ENCODE assay signal across 22 cellular contexts in the genomic region with DNA sequence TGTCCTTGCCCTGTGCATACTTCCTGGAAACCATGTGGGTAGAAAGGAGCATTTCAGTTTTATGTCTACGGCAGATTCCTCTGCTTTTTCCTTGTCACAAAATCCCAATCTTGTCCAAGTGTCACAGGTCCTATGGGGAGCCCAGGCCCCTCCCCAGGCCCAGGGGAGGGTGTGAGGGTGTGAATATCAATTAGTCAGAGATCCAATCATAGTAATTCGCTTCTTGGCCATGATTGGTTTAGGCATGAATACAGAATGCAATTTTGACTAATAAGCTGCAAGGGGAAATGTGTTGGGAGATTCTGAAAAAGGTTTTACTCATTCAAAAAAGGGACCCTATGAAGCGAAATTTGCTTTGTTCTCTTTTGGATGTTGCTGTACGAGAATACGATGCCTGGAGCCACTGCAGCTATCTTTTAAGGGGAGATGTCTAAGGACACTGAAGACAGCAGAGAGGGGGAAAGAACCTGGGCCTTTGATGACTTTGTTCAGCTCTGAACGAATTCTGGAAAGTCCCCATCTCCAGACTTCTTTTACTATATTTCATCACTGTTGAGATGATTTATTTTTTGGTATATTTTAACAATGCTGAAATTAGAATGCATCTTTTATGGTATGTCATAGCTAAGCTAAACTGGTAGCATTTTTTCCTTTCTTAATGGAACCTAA. TPM values are rescaled to one million over a fixed set of nuclear protein-coding genes. Genes with fewer than 3 reads are reported as not detected.
DNase-seq lines count a peak whose midpoint lies in the region; ATAC-seq and TF ChIP-seq lines count a peak whose summit lies in the region.
"Had no signal": no experiment of that assay in that cellular context is flagged by ENCODE, and none has a peak within 500 bp of the region (broad histone marks: within the 10 kb centered on the region; RNA-seq: fewer than 3 reads in every experiment).

No MANE protein-coding gene starts in this region.

- peak overlapping the region; percentile 13 for H3K27ac Mint-ChIP-seq in activated T-cell treated with anti-CD3 and anti-CD28 coated beads, Interleukin-2, amount 50 U/mL, for 72 hours
- no peak overlapping the region for H3K27ac Mint-ChIP-seq in CD8-positive, alpha-beta T cell
- H3K27ac Mint-ChIP-seq in chondrocyte (ENCODE audit: unreplicated experiment): peak overlapping the region; percentile 73

- no peaks in the 10 kb centered on the region for H3K9me3 ChIP-seq in CD8-positive, alpha-beta T cell (ENCODE audit: low read length)
- H3K9me3 ChIP-seq in sigmoid colon: no peaks in the 10 kb centered on the region
- H3K9me3 ChIP-seq: A549; BLaER1 treated with 17β-estradiol and CSF1 and Interleukin-3, amounts not matched to agents 10 nM and 100 nM; MG63 had no signal

- WGBS in sigmoid colon, 2 donors: 80 to 87% methylated on average over 6 of the region's 6 CpGs

- no peaks in the 10 kb centered on the region for H3K36me3 ChIP-seq in CD8-positive, alpha-beta T cell (ENCODE audit: insufficient read depth, low read length)
- H3K36me3 ChIP-seq in sigmoid colon: no peaks in the 10 kb centered on the region
- H3K36me3 ChIP-seq: BLaER1 treated with 17β-estradiol and CSF1 and Interleukin-3, amounts not matched to agents 10 nM and 100 nM; MG63 had no signal

- no peak for TF ChIP-seq CTCF in CD8-positive, alpha-beta T cell (IDR thresholded peaks at IDR 0.05)
- TF ChIP-seq CTCF in chondrocyte (IDR thresholded peaks at IDR 0.05): no peak
- TF ChIP-seq CTCF in sigmoid colon (IDR thresholded peaks at IDR 0.05): no peak
- no peak for TF ChIP-seq CTCF in foreskin keratinocyte (conservative IDR thresholded peaks at IDR 0.05)

- peaks cover 7% of the 10 kb centered on the region for H3K27me3 Mint-ChIP-seq in activated T-cell treated with anti-CD3 and anti-CD28 coated beads, Interleukin-2, amount 50 U/mL, for 72 hours (ENCODE audit: low read depth)
- no peaks in the 10 kb centered on the region for H3K27me3 Mint-ChIP-seq in CD8-positive, alpha-beta T cell (ENCODE audit: low read depth)
- H3K27me3 Mint-ChIP-seq in chondrocyte (ENCODE audit: low read depth): no peaks in the 10 kb centered on the region

- POLR2A ChIA-PET in CD8-positive, alpha-beta T cell (lab: Charles Lee): interaction anchor here (1.2 kb wide), 1 partner anchor 12 kb away, joined by 3 read pairs; no protein-coding TSS in a partner anchor

- CTCF ChIA-PET in CD8-positive, alpha-beta T cell (lab: Charles Lee): interaction anchor here (0.6 to 3.0 kb wide), 6 partner anchors 12 to 1054 kb away, joined by 3 to 13 read pairs (median 3); no protein-coding TSS in a partner anchor

- peaks cover 51% of the 10 kb centered on the region for H3K4me1 Mint-ChIP-seq in activated T-cell treated with anti-CD3 and anti-CD28 coated beads, Interleukin-2, amount 50 U/mL, for 72 hours (ENCODE audit: low read depth)
- H3K4me1 Mint-ChIP-seq in CD8-positive, alpha-beta T cell (ENCODE audit: low read depth): peaks cover 31% of the 10 kb centered on the region
- peaks cover 100% of the 10 kb centered on the region for H3K4me1 Mint-ChIP-seq in chondrocyte (ENCODE audit: low read depth)

- no peaks in the 10 kb centered on the region for H3K36me3 Mint-ChIP-seq in activated T-cell treated with anti-CD3 and anti-CD28 coated beads, Interleukin-2, amount 50 U/mL, for 72 hours (ENCODE audit: insufficient read depth in 2 of 2)
- H3K36me3 Mint-ChIP-seq in CD8-positive, alpha-beta T cell: no peaks in the 10 kb centered on the region
- peaks cover 21% of the 10 kb centered on the region for H3K36me3 Mint-ChIP-seq in chondrocyte (ENCODE audit: low read depth)

- no peaks in the 10 kb centered on the region for H3K9me3 Mint-ChIP-seq in activated T-cell treated with anti-CD3 and anti-CD28 coated beads, Interleukin-2, amount 50 U/mL, for 72 hours
- H3K9me3 Mint-ChIP-seq in CD8-positive, alpha-beta T cell: no peaks in the 10 kb centered on the region
- H3K9me3 Mint-ChIP-seq in chondrocyte (ENCODE audit: low read depth): no peaks in the 10 kb centered on the region

- TF ChIP-seq POLR2A in sigmoid colon (IDR thresholded peaks at IDR 0.05): no peak

- ATAC-seq in activated T-cell treated with anti-CD3 and anti-CD28 coated beads, Interleukin-2, amount 50 U/mL, for 72 hours (replicated peaks in 1 of 2): peak; percentile 32 to 43
- peak; percentile 68 for ATAC-seq in CD8-positive, alpha-beta T cell
- ATAC-seq in foreskin keratinocyte (no peak), HG02588 (IDR thresholded peaks at IDR 0.05; ENCODE audit: unreplicated experiment) (no peak)
- ATAC-seq: A549, PC-3 had no signal

- no peak for TF ChIP-seq EP300 in sigmoid colon (IDR thresholded peaks at IDR 0.05)

- peak overlapping the region in 1 of 2 donors; percentile 26 for H3K4me3 Mint-ChIP-seq in activated T-cell treated with anti-CD3 and anti-CD28 coated beads, Interleukin-2, amount 50 U/mL, for 72 hours
- no peak overlapping the region for H3K4me3 Mint-ChIP-seq in CD8-positive, alpha-beta T cell
- no peak overlapping the region for H3K4me3 Mint-ChIP-seq in chondrocyte (ENCODE audit: unreplicated experiment)

- peaks cover 10% of the 10 kb centered on the region for H3K4me1 ChIP-seq in CD8-positive, alpha-beta T cell (ENCODE audit: insufficient read depth, low read length)
- peaks cover 0 to 93% (median 91%) of the 10 kb centered on the region in 4 donors for H3K4me1 ChIP-seq in sigmoid colon
- peaks cover 8% of the 10 kb centered on the region for H3K4me1 ChIP-seq in foreskin keratinocyte
- H3K4me1 ChIP-seq: A549 had no signal

- H3K4me3 ChIP-seq in CD8-positive, alpha-beta T cell (ENCODE audit: low read depth, low read length): no peak overlapping the region
- no peak overlapping the region for H3K4me3 ChIP-seq in sigmoid colon
- H3K4me3 ChIP-seq: A549; BLaER1 treated with 17β-estradiol and CSF1 and Interleukin-3, amounts not matched to agents 10 nM and 100 nM; MG63 had no signal

- H3K27me3 ChIP-seq in CD8-positive, alpha-beta T cell (ENCODE audit: insufficient read depth, low read length): no peaks in the 10 kb centered on the region
- no peaks in the 10 kb centered on the region for H3K27me3 ChIP-seq in sigmoid colon
- no peaks in the 10 kb centered on the region for H3K27me3 ChIP-seq in foreskin keratinocyte
- H3K27me3 ChIP-seq: BLaER1 treated with 17β-estradiol and CSF1 and Interleukin-3, amounts not matched to agents 10 nM and 100 nM; MG63 had no signal

- H3K27ac ChIP-seq in CD8-positive, alpha-beta T cell (ENCODE audit: low read depth, low read length): no peak overlapping the region
- H3K27ac ChIP-seq in sigmoid colon (peak overlapping the region; percentile 72 to 87 (median 79)), foreskin keratinocyte (no peak overlapping the region)
- H3K27ac ChIP-seq: A549; BLaER1 treated with 17β-estradiol and CSF1 and Interleukin-3, amounts not matched to agents 10 nM and 100 nM; KMS-11; RWPE1 had no signal

- no peak for DNase-seq in activated T-cell treated with anti-CD3 and anti-CD28 coated beads, Interleukin-2, amount 50 U/mL, for 72 hours
- DNase-seq in activated T-cell treated with anti-CD3 and anti-CD28 coated beads, Interleukin-2, amount 50 U/mL, for 1 hour: no peak
- no peak for DNase-seq in CD8-positive, alpha-beta T cell
- DNase-seq in chondrocyte (ENCODE audit: low spot score) (no peak), sigmoid colon (no peak), foreskin keratinocyte (no peak)
- DNase-seq in activated CD8-positive, alpha-beta memory T cell treated with anti-CD3 and anti-CD28 coated beads for 24 hours: no peak
- DNase-seq: COR-L47, DMS153, MG63, NCI-H1092, NCI-H146, NCI-H2081, NCI-H510A treated with DMSO at 0.1 percent for 48 hours, NCI-H82, PC-3 had no signal

- intact Hi-C loops in CD8-positive, alpha-beta T cell (cut with DNase I, micrococcal nuclease): no loop called here
- intact Hi-C loops in sigmoid colon (cut with DNase I): no loop called here

RNA-seq across cellular contexts. Expression of a gene that starts 18.2 kb away (rescaled TPM):
- total RNA-seq in activated T-cell treated with anti-CD3 and anti-CD28 coated beads, Interleukin-2, amount 50 U/mL, for 72 hours: 1 to 10 TPM; 2.1 to 4.3 TPM
- total RNA-seq in CD8-positive, alpha-beta T cell: under 1 TPM; 0.43 to 0.72 TPM
- total RNA-seq in chondrocyte (218 to 498 TPM (median 227 TPM) in 3 replicates), sigmoid colon (100 to 1,000 TPM in 2 of 4 donors, 10 to 100 TPM in 2; 61.5 to 122 (median 94.7) TPM), foreskin keratinocyte (0.32 and 0.48 TPM in 2 replicates)
- polyA plus RNA-seq in sigmoid colon (1 to 10 TPM in 2 of 3 donors, under 1 TPM in 1; 0.46 to 5.5 (median 1.8) TPM), foreskin keratinocyte (0.17 and 0.30 TPM in 2 replicates)

RNA-seq across cellular contexts. Expression of a gene that starts 41.5 kb away (rescaled TPM):
- not detected for total RNA-seq in activated T-cell treated with anti-CD3 and anti-CD28 coated beads, Interleukin-2, amount 50 U/mL, for 72 hours
- not detected for total RNA-seq in CD8-positive, alpha-beta T cell
- total RNA-seq in chondrocyte (not detected in 3 replicates), sigmoid colon (not detected), foreskin keratinocyte (not detected in 2 replicates)
- polyA plus RNA-seq in sigmoid colon (not detected), foreskin keratinocyte (not detected in 2 replicates)
- total RNA-seq: H4, PC-3 had no signal
- polyA plus RNA-seq: A549 had no signal

Comparison
In these comparisons a context has a peak if more than half of its experiments do, and no peak if none do; other contexts are left out.
1. ATAC-seq: peak in activated T-cell treated with anti-CD3 and anti-CD28 coated beads, Interleukin-2, amount 50 U/mL, for 72 hours (2 of 2) and CD8-positive, alpha-beta T cell (single experiment); none in foreskin keratinocyte (single experiment) and HG02588 (single experiment).
2. H3K27ac ChIP-seq: peak in sigmoid colon (4 of 4); none in CD8-positive, alpha-beta T cell (single experiment) and foreskin keratinocyte (single experiment).
3. RNA of a gene that starts 18.2 kb away (total RNA-seq): 218 to 498 TPM in chondrocyte and 61.5 to 122 TPM in sigmoid colon; 2.1 to 4.3 TPM in activated T-cell treated with anti-CD3 and anti-CD28 coated beads, Interleukin-2, amount 50 U/mL, for 72 hours, 0.43 to 0.72 TPM in CD8-positive, alpha-beta T cell and 0.32 to 0.48 TPM in foreskin keratinocyte; every median in the first group is over 10 times any median in the second.